8 cellular contexts compared by ENCODE assay signal in the genomic region with DNA sequence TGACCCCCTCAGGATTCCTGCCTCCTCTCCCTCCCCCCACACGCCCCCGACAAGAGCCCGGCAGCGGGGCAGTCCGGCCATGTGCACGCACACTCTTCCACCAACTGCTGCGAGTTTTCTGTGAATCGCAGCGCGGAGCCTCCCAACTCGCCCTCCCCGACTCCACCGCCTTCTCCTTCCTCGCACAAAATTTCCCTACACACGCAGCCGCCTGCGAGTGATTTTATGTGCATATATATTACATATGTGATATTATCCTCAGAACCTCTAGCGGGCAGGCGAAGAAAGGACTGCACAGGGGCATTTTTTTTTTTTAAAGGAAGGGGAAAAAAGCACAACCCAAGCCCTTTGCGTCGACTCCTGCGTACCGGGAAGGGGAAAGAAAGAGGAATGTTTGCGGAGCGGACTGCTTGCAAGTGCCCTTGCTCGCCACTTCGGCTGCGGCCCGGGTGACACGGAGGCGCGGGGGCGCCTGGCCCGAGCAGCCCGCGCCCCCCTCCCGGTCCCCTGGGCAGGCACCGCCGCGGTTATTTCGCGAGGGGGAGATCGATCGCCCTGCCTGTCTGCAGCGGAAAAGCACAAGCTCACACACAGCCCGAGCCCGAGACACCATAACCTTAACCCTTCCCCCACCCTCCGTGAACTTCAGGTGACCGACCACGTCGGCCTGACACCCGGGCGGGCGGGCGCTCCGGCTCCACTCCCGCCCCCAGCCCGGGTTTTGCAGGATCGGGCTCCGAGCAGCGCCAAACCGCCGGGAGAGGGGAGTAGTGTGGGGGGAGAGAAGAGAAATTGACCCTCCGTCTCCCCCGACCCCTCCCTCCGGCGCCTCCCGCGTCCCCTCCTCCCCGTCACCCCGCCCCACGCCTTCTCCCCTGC. TPM values are rescaled to one million over a fixed set of nuclear protein-coding genes. Genes with fewer than 3 reads are reported as not detected.
DNase-seq lines count a peak whose midpoint lies in the region; ATAC-seq and TF ChIP-seq lines count a peak whose summit lies in the region.

No MANE protein-coding gene starts in this region.

- H3K9me3 ChIP-seq in CD4-positive, alpha-beta T cell (ENCODE audit: control insufficient read depth, low read length): no peaks in the 10 kb centered on the region
- no peaks in the 10 kb centered on the region for H3K9me3 ChIP-seq in OCI-LY3 (ENCODE audit: insufficient read depth, low read length)
- no peaks in the 10 kb centered on the region for H3K9me3 ChIP-seq in naive thymus-derived CD4-positive, alpha-beta T cell (ENCODE audit: control insufficient read depth in 2 of 3, low read length in 3 of 3)

- H3K27me3 ChIP-seq in CD4-positive, alpha-beta T cell (ENCODE audit: control insufficient read depth, insufficient read depth, low read length): no peaks in the 10 kb centered on the region
- H3K27me3 ChIP-seq in OCI-LY3 (ENCODE audit: low read depth, low read length): peaks cover 4% of the 10 kb centered on the region; the same call in 1 of the 2 replicates
- H3K27me3 ChIP-seq in naive thymus-derived CD4-positive, alpha-beta T cell (ENCODE audit: control insufficient read depth in 2 of 2, insufficient read depth in 2 of 2, low read length in 2 of 2): no peaks in the 10 kb centered on the region

- 0 out of 2 replicates have a peak overlapping the region, but pooled peaks have one; percentile 26 for H2AFZ ChIP-seq in OCI-LY3 (ENCODE audit: low read depth, low read length)

- H3K4me3 Mint-ChIP-seq in CD4-positive, alpha-beta T cell: peak overlapping the region; percentile 98
- H3K4me3 Mint-ChIP-seq in activated T-cell treated with anti-CD3 and anti-CD28 coated beads, Interleukin-2, amount 50 U/mL, for 72 hours: peak overlapping the region; percentile 81 to 97
- H3K4me3 Mint-ChIP-seq in naive thymus-derived CD4-positive, alpha-beta T cell: peak overlapping the region; percentile 92 to 100 (median 95)

- H3K27ac ChIP-seq in CD4-positive, alpha-beta T cell (ENCODE audit: low read depth, low read length): peak overlapping the region; percentile 62
- H3K27ac ChIP-seq in OCI-LY3 (ENCODE audit: low read length): peak overlapping the region; percentile 74
- peak overlapping the region; percentile 68 for H3K27ac ChIP-seq in naive thymus-derived CD4-positive, alpha-beta T cell (ENCODE audit: low read depth, low read length)

- H3K4me1 ChIP-seq in OCI-LY3 (ENCODE audit: low read length): peaks cover 36% of the 10 kb centered on the region
- peaks cover 0 to 13% of the 10 kb centered on the region in 2 donors for H3K4me1 ChIP-seq in naive thymus-derived CD4-positive, alpha-beta T cell (ENCODE audit: control insufficient read depth in 2 of 2, insufficient read depth in 2 of 2, low read length in 2 of 2)

- CTCF ChIA-PET in CD4-positive, alpha-beta T cell (lab: Charles Lee): interaction anchor here (1.2 kb wide), 1 partner anchor 57 kb away, joined by 3 read pairs; no protein-coding TSS in a partner anchor
- CTCF ChIA-PET in naive thymus-derived CD4-positive, alpha-beta T cell (lab: Charles Lee): interaction anchor here (0.7 kb wide), 1 partner anchor 19 kb away, joined by 3 read pairs; no protein-coding TSS in a partner anchor

- H3K79me2 ChIP-seq in OCI-LY3 (ENCODE audit: low read length): peaks cover 67% of the 10 kb centered on the region

- TF ChIP-seq CTCF in CD4-positive, alpha-beta T cell (IDR thresholded peaks at IDR 0.05): peak; percentile 46
- TF ChIP-seq CTCF in OCI-LY3 (IDR thresholded peaks at IDR 0.05; ENCODE audit: low read depth, low read length): peak; percentile 45

- peak overlapping the region; percentile 97 for H3K9ac ChIP-seq in OCI-LY3 (ENCODE audit: low read length)

- POLR2A ChIA-PET in CD4-positive, alpha-beta T cell (lab: Charles Lee): interaction anchor here (0.6 to 1.4 kb wide), 11 partner anchors 9 to 1681 kb away, joined by 3 to 6 read pairs (median 3); a partner anchor contains a TSS
- POLR2A ChIA-PET in naive thymus-derived CD4-positive, alpha-beta T cell (lab: Charles Lee): interaction anchor here (0.6 to 1.0 kb wide), 4 partner anchors 13 to 317 kb away, joined by 3 to 7 read pairs (median 4); a partner anchor contains a TSS

- H4K20me1 ChIP-seq in OCI-LY3 (ENCODE audit: insufficient read depth, low read length): peaks cover 19% of the 10 kb centered on the region

- H3K4me2 ChIP-seq in OCI-LY3 (ENCODE audit: low read length): peak overlapping the region; percentile 75

- intact Hi-C loops in CD4-positive, alpha-beta T cell (cut with DNase I, micrococcal nuclease): loop anchor here (5.0 to 10.0 kb wide), 7 partner anchors 94 to 759 kb away; a partner anchor contains a TSS
- intact Hi-C loops in naive thymus-derived CD4-positive, alpha-beta T cell (cut with micrococcal nuclease): loop anchor here (1.0 to 10.0 kb wide), 13 partner anchors 18 to 1764 kb away; a partner anchor contains a TSS

- H3K4me1 Mint-ChIP-seq in CD4-positive, alpha-beta T cell (ENCODE audit: low read depth): peaks cover 51% of the 10 kb centered on the region
- peaks cover 51% of the 10 kb centered on the region for H3K4me1 Mint-ChIP-seq in activated T-cell treated with anti-CD3 and anti-CD28 coated beads, Interleukin-2, amount 50 U/mL, for 72 hours (ENCODE audit: low read depth)
- H3K4me1 Mint-ChIP-seq in naive thymus-derived CD4-positive, alpha-beta T cell: peaks cover 26 to 49% (median 40%) of the 10 kb centered on the region in 7 donors

- H3K27me3 Mint-ChIP-seq in CD4-positive, alpha-beta T cell: peaks cover 5% of the 10 kb centered on the region
- no peaks in the 10 kb centered on the region for H3K27me3 Mint-ChIP-seq in activated T-cell treated with anti-CD3 and anti-CD28 coated beads, Interleukin-2, amount 50 U/mL, for 72 hours (ENCODE audit: low read depth)
- H3K27me3 Mint-ChIP-seq in naive thymus-derived CD4-positive, alpha-beta T cell: peaks cover 0 to 8% (median 0%) of the 10 kb centered on the region in 5 donors

- peak overlapping the region; percentile 87 for H3K4me3 ChIP-seq in OCI-LY3 (ENCODE audit: low read length)
- H3K4me3 ChIP-seq in naive thymus-derived CD4-positive, alpha-beta T cell (ENCODE audit: low read length): peak overlapping the region; percentile 77

- peaks cover 18% of the 10 kb centered on the region for H3K36me3 Mint-ChIP-seq in CD4-positive, alpha-beta T cell (ENCODE audit: low read depth)
- peaks cover 6 to 11% of the 10 kb centered on the region in 2 donors for H3K36me3 Mint-ChIP-seq in activated T-cell treated with anti-CD3 and anti-CD28 coated beads, Interleukin-2, amount 50 U/mL, for 72 hours (ENCODE audit: insufficient read depth in 2 of 2)
- H3K36me3 Mint-ChIP-seq in naive thymus-derived CD4-positive, alpha-beta T cell: peaks cover 0 to 5% (median 3%) of the 10 kb centered on the region in 5 donors

- no peaks in the 10 kb centered on the region for H3K9me3 Mint-ChIP-seq in CD4-positive, alpha-beta T cell
- no peaks in the 10 kb centered on the region for H3K9me3 Mint-ChIP-seq in activated T-cell treated with anti-CD3 and anti-CD28 coated beads, Interleukin-2, amount 50 U/mL, for 72 hours
- peaks cover 0 to 5% (median 0%) of the 10 kb centered on the region in 11 donors for H3K9me3 Mint-ChIP-seq in naive thymus-derived CD4-positive, alpha-beta T cell

- DNase-seq in CD4-positive, alpha-beta T cell: peak; percentile 44 to 67 (median 56)
- peak; percentile 69 for DNase-seq in GM19238 (ENCODE audit: insufficient read length, low spot score)
- peak; percentile 70 to 72 for DNase-seq in activated T-cell treated with anti-CD3 and anti-CD28 coated beads, Interleukin-2, amount 50 U/mL, for 72 hours
- peak; percentile 69 for DNase-seq in fibroblast of gingiva (ENCODE audit: low read depth)
- DNase-seq in naive thymus-derived CD4-positive, alpha-beta T cell: peak; percentile 35 to 71 (median 66)
- peak; percentile 71 for DNase-seq in stimulated activated naive CD8-positive, alpha-beta T cell treated with anti-CD3 and anti-CD28 coated beads, Interleukin-15, Interleukin-2, amounts not matched to agents 100 U/mL and 50 U/mL, for 24 hours

- H3K27ac Mint-ChIP-seq in CD4-positive, alpha-beta T cell: peak overlapping the region; percentile 90
- H3K27ac Mint-ChIP-seq in activated T-cell treated with anti-CD3 and anti-CD28 coated beads, Interleukin-2, amount 50 U/mL, for 72 hours: peak overlapping the region; percentile 92
- H3K27ac Mint-ChIP-seq in naive thymus-derived CD4-positive, alpha-beta T cell: peak overlapping the region; percentile 87 to 98 (median 93)

- ATAC-seq in CD4-positive, alpha-beta T cell (ENCODE audit: poor library complexity): peak; percentile 51
- peak; percentile 48 for ATAC-seq in HG03439 (IDR thresholded peaks at IDR 0.05; ENCODE audit: unreplicated experiment)
- peak; percentile 54 to 66 for ATAC-seq in activated T-cell treated with anti-CD3 and anti-CD28 coated beads, Interleukin-2, amount 50 U/mL, for 72 hours (replicated peaks in 1 of 2)
- peak; percentile 70 for ATAC-seq in naive thymus-derived CD4-positive, alpha-beta T cell
- ATAC-seq in stimulated activated naive CD8-positive, alpha-beta T cell treated with anti-CD3 and anti-CD28 coated beads, Interleukin-15, Interleukin-2, amounts not matched to agents 100 U/mL and 50 U/mL, for 24 hours: peak; percentile 29

- peaks cover 5% of the 10 kb centered on the region for H3K36me3 ChIP-seq in OCI-LY3 (replicated peaks; ENCODE audit: low read depth, low read length)
- H3K36me3 ChIP-seq in naive thymus-derived CD4-positive, alpha-beta T cell (ENCODE audit: control insufficient read depth in 2 of 3, insufficient read depth in 3 of 3, low read length in 3 of 3): peaks cover 0 to 15% (median 0%) of the 10 kb centered on the region in 3 experiments

RNA-seq across cellular contexts. Expression of a gene that starts 2.2 kb away (rescaled TPM):
- 10 to 100 TPM; 13.7 to 14.3 TPM for total RNA-seq in CD4-positive, alpha-beta T cell
- total RNA-seq in activated T-cell treated with anti-CD3 and anti-CD28 coated beads, Interleukin-2, amount 50 U/mL, for 72 hours: 10 to 100 TPM; 26.0 to 39.0 TPM
- 10 to 100 TPM; 20.6 to 32.2 (median 25.9) TPM for total RNA-seq in naive thymus-derived CD4-positive, alpha-beta T cell
- polyA plus RNA-seq in naive thymus-derived CD4-positive, alpha-beta T cell: 1 to 10 TPM; 2.3 to 5.0 TPM

Comparison
In these comparisons a context has a peak if more than half of its experiments do, and no peak if none do; other contexts are left out.
1. Peak in every context shown above with its lines: DNase-seq, ATAC-seq, H3K4me3 ChIP-seq and H3K27ac ChIP-seq.